Comparison of ENCODE assay signal across 17 cellular contexts in the genomic region with DNA sequence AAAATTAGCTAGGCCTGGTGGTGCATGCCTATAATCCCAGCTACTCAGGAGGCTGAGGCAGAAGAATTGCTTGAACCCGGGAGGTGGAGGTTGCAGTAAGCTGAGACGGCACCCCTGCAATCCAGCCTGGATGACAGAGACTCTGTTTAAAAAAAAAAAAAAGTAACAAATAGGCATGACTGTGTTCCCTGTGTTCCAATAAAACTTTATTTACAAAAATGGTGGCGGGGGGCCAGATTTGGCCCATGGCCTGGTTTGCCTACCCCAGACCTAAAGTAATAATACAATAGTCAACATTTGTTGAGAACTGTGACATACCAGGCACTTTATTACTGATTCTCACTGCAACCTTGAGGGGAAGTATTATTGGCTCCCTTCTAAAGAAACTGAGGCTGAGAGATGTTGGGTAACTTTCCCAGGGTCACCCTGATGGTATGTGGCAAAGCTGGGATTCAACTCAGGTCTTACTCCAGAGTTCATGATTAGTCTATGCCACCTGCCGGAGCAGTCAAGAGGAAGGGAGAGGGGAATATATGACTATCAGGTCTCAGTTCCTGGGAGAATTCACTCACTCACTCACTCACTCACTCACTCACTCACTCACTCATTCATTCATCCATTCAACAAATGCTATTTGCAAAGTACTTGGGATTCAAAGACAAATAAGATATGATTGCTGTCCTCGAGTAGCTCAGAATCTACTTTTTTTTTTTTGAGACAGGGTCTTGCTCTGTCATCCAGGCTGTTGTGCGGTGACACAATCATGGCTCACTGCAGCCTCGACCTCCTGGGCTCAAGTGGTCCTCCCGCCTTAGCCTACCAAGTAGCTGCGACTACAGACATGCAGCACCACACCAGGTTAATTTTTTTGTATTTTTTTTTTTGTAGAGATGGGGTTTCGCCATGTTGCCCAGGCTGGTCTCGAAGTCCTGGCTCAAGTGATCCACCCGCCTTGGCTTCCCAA. TPM values are rescaled to one million over a fixed set of nuclear protein-coding genes. Genes with fewer than 3 reads are reported as not detected.
DNase-seq lines count a peak whose midpoint lies in the region; ATAC-seq and TF ChIP-seq lines count a peak whose summit lies in the region.
"Had no signal": no experiment of that assay in that cellular context is flagged by ENCODE, and none has a peak within 500 bp of the region (broad histone marks: within the 10 kb centered on the region; RNA-seq: fewer than 3 reads in every experiment).

No MANE protein-coding gene starts in this region.

- no peak overlapping the region for H3K4me3 Mint-ChIP-seq in activated CD8-positive, alpha-beta memory T cell treated with anti-CD3 and anti-CD28 coated beads, Interleukin-2, amount 10 ng/mL, durations not matched to agents 7 days and 5 days
- H3K4me3 Mint-ChIP-seq in chondrocyte (ENCODE audit: unreplicated experiment) = no peak overlapping the region
- H3K4me3 Mint-ChIP-seq: T-cell had no signal

- no peak overlapping the region for H2BK120ac ChIP-seq in neuronal stem cell (ENCODE audit: low read depth, low read length)

- H3K4me1 Mint-ChIP-seq in activated CD8-positive, alpha-beta memory T cell treated with anti-CD3 and anti-CD28 coated beads, Interleukin-2, amount 10 ng/mL, durations not matched to agents 7 days and 5 days = no peaks in the 10 kb centered on the region
- H3K4me1 Mint-ChIP-seq in chondrocyte (ENCODE audit: low read depth) = peaks cover 39% of the 10 kb centered on the region

- in situ Hi-C loops in KBM-7 (cut with MboI; ENCODE audit: low pct_unique_long_range_greater_than_20kb, low sequenced_read_pairs) = no loop called here

- H3K4me2 ChIP-seq in KMS-11 = peak overlapping the region; percentile 83; the same call in 1 of the 2 replicates
- no peak overlapping the region for H3K4me2 ChIP-seq in neuronal stem cell (ENCODE audit: insufficient read depth, low read length, poor library complexity, severe bottlenecking)

- no peak overlapping the region for H4K8ac ChIP-seq in neuronal stem cell (ENCODE audit: low read depth, low read length)

- H3K4me3 ChIP-seq in KMS-11 (IDR thresholded peaks at IDR 0.05; ENCODE audit: insufficient read depth, low read depth, low read length) (no peak overlapping the region), neuronal stem cell (ENCODE audit: low read length in 2 of 2) (no peak overlapping the region)
- H3K4me3 ChIP-seq: gastroesophageal sphincter, HAP-1 had no signal

- no peak for ATAC-seq in activated CD8-positive, alpha-beta memory T cell treated with anti-CD3 and anti-CD28 coated beads, Interleukin-2, amount 10 ng/mL, durations not matched to agents 7 days and 5 days
- ATAC-seq: gastroesophageal sphincter, T-cell had no signal

- H3K79me2 ChIP-seq in KMS-11 (ENCODE audit: insufficient read depth, low read depth) = no peaks in the 10 kb centered on the region

- peak overlapping the region; percentile 44 for H3K27ac Mint-ChIP-seq in activated CD8-positive, alpha-beta memory T cell treated with anti-CD3 and anti-CD28 coated beads, Interleukin-2, amount 10 ng/mL, durations not matched to agents 7 days and 5 days
- peak overlapping the region; percentile 54 for H3K27ac Mint-ChIP-seq in chondrocyte (ENCODE audit: unreplicated experiment)
- H3K27ac Mint-ChIP-seq: IgD-negative memory B cell had no signal

- H2AFZ ChIP-seq in KMS-11 (ENCODE audit: low read depth) = no peak overlapping the region
- H2AFZ ChIP-seq in neuronal stem cell (ENCODE audit: low read length) = no peak overlapping the region

- no peak overlapping the region for H3K18ac ChIP-seq in neuronal stem cell (ENCODE audit: low read length)

- peaks cover 65% of the 10 kb centered on the region for H3K4me1 ChIP-seq in KMS-11 (ENCODE audit: low read depth, poor library complexity, severe bottlenecking)
- H3K4me1 ChIP-seq in neuronal stem cell (ENCODE audit: control insufficient read depth in 2 of 2, insufficient read depth in 1 of 2, low read depth in 1 of 2, low read length in 2 of 2) = peaks cover 8 to 26% of the 10 kb centered on the region in 2 donors

- no peaks in the 10 kb centered on the region for H3K36me3 ChIP-seq in KMS-11 (ENCODE audit: insufficient read depth)
- peaks cover 2 to 3% of the 10 kb centered on the region in 2 donors for H3K36me3 ChIP-seq in neuronal stem cell (replicated peaks in 1 of 2; ENCODE audit: control insufficient read depth in 2 of 2, insufficient read depth in 2 of 2, low read length in 2 of 2)
- H3K36me3 ChIP-seq: gastroesophageal sphincter had no signal

- H2BK5ac ChIP-seq in neuronal stem cell (ENCODE audit: low read length) = peak overlapping the region; percentile 56

- H4K91ac ChIP-seq in neuronal stem cell (ENCODE audit: low read depth, low read length, poor library complexity) = no peak overlapping the region

- TF ChIP-seq CTCF in KMS-11 (conservative IDR thresholded peaks at IDR 0.05; ENCODE audit: low read depth, low read length) (no peak), chondrocyte (IDR thresholded peaks at IDR 0.05) (no peak)

- no peak overlapping the region for H2BK12ac ChIP-seq in neuronal stem cell (ENCODE audit: low read length)

- H3K9me3 ChIP-seq in neuronal stem cell (replicated peaks in 1 of 2; ENCODE audit: control insufficient read depth in 2 of 2, insufficient read depth in 1 of 2, low read depth in 1 of 2, low read length in 2 of 2) = no peaks in the 10 kb centered on the region
- H3K9me3 ChIP-seq: gastroesophageal sphincter, HAP-1 had no signal

- CTCF ChIA-PET in activated CD8-positive, alpha-beta memory T cell treated with anti-CD3 and anti-CD28 coated beads, Interleukin-2, amount 10 ng/mL, durations not matched to agents 7 days and 5 days (lab: Charles Lee) = no interaction called here

- no peak overlapping the region for H2BK15ac ChIP-seq in neuronal stem cell (ENCODE audit: low read length)

- peak overlapping the region; percentile 97; the same call in 1 of the 2 replicates for H3K27ac ChIP-seq in KMS-11
- H3K27ac ChIP-seq in neuronal stem cell (replicated peaks; ENCODE audit: low read length) = peak overlapping the region; percentile 92

- H3K4ac ChIP-seq in neuronal stem cell (ENCODE audit: low read length) = no peak overlapping the region

- no peaks in the 10 kb centered on the region for H3K79me1 ChIP-seq in neuronal stem cell (ENCODE audit: low read depth, low read length)

- H3K23ac ChIP-seq in neuronal stem cell (ENCODE audit: low read depth, low read length, poor library complexity) = no peak overlapping the region

- DNase-seq in activated CD8-positive, alpha-beta memory T cell treated with anti-CD3 and anti-CD28 coated beads, Interleukin-2, amount 10 ng/mL, durations not matched to agents 7 days and 5 days = no peak
- DNase-seq in activated CD8-positive, alpha-beta memory T cell treated with anti-CD3 and anti-CD28 coated beads for 24 hours = no peak
- DNase-seq in chondrocyte (ENCODE audit: low spot score) (no peak), neuronal stem cell (ENCODE audit: low spot score) (no peak), NCI-H1436 treated with DMSO at 0.1 percent for 48 hours (lab: John Stamatoyannopoulos, UW) (no peak), KBM-7 (no peak)
- no peak for DNase-seq in stimulated activated CD4-positive, alpha-beta T cell treated with anti-CD3 and anti-CD28 coated beads, Interleukin-2, amount 100 ng/mL, for 48 hours
- DNase-seq: activated CD4-positive, CD25-positive, alpha-beta regulatory T cell treated with anti-CD3 and anti-CD28 coated beads, Interleukin-2, amount 50 U/mL, for 72 hours; activated T-cell treated with anti-CD3 and anti-CD28 coated beads for 4 hours; cerebellar nuclear complex; NCI-H1092; NCI-H774; T-cell had no signal

- no peaks in the 10 kb centered on the region for H3K9me3 Mint-ChIP-seq in activated CD8-positive, alpha-beta memory T cell treated with anti-CD3 and anti-CD28 coated beads, Interleukin-2, amount 10 ng/mL, durations not matched to agents 7 days and 5 days (ENCODE audit: low read depth)
- no peaks in the 10 kb centered on the region for H3K9me3 Mint-ChIP-seq in chondrocyte (ENCODE audit: low read depth)
- H3K9me3 Mint-ChIP-seq: IgD-negative memory B cell, T-cell had no signal

- WGBS in neuronal stem cell (ENCODE audit: extremely low coverage in 2 of 2, insufficient read length in 2 of 2, insufficient replicate concordance in 1 of 2), 2 donors = no CpG with 5 or more reads among the region's 12 CpGs

- H4K20me1 ChIP-seq in KMS-11 (ENCODE audit: insufficient read depth) = no peaks in the 10 kb centered on the region

- H2AK5ac ChIP-seq in neuronal stem cell (ENCODE audit: low read depth, low read length) = no peak overlapping the region

- H3K9ac ChIP-seq in KMS-11 = no peak overlapping the region; the same call in 1 of the 2 replicates
- no peak overlapping the region for H3K9ac ChIP-seq in neuronal stem cell (ENCODE audit: low read depth, low read length, poor library complexity)

- no peak overlapping the region for H3K14ac ChIP-seq in neuronal stem cell (ENCODE audit: low read length)

- H3K36me3 Mint-ChIP-seq in activated CD8-positive, alpha-beta memory T cell treated with anti-CD3 and anti-CD28 coated beads, Interleukin-2, amount 10 ng/mL, durations not matched to agents 7 days and 5 days = peaks cover 8% of the 10 kb centered on the region
- no peaks in the 10 kb centered on the region for H3K36me3 Mint-ChIP-seq in chondrocyte (ENCODE audit: low read depth)
- H3K36me3 Mint-ChIP-seq: IgD-negative memory B cell, T-cell had no signal

- H3K27me3 Mint-ChIP-seq in activated CD8-positive, alpha-beta memory T cell treated with anti-CD3 and anti-CD28 coated beads, Interleukin-2, amount 10 ng/mL, durations not matched to agents 7 days and 5 days = no peaks in the 10 kb centered on the region
- H3K27me3 Mint-ChIP-seq in chondrocyte (ENCODE audit: low read depth) = no peaks in the 10 kb centered on the region
- H3K27me3 Mint-ChIP-seq: IgD-negative memory B cell, T-cell had no signal

- H3K27me3 ChIP-seq in KMS-11 (ENCODE audit: insufficient read depth, low read depth) (no peaks in the 10 kb centered on the region), neuronal stem cell (ENCODE audit: control insufficient read depth in 3 of 3, insufficient read depth in 3 of 3, low read depth in 1 of 3, low read length in 3 of 3) (no peaks in the 10 kb centered on the region)
- H3K27me3 ChIP-seq: gastroesophageal sphincter had no signal

RNA-seq across cellular contexts. Expression of a gene that starts 14.3 kb away (rescaled TPM):
- total RNA-seq in activated CD8-positive, alpha-beta memory T cell treated with anti-CD3 and anti-CD28 coated beads, Interleukin-2, amount 10 ng/mL, durations not matched to agents 7 days and 5 days = 10 to 100 TPM; 78.2 to 89.0 TPM
- 76.0 to 101 TPM (median 95.8 TPM) in 3 replicates for total RNA-seq in chondrocyte
- polyA plus RNA-seq in neuronal stem cell (2013, experiment 1 of 2) = 41.2 TPM
- polyA plus RNA-seq in neuronal stem cell (2013, experiment 2 of 2) = 37.1 TPM

RNA-seq across cellular contexts. Expression of a gene that starts 51.2 kb away (rescaled TPM):
- total RNA-seq in activated CD8-positive, alpha-beta memory T cell treated with anti-CD3 and anti-CD28 coated beads, Interleukin-2, amount 10 ng/mL, durations not matched to agents 7 days and 5 days = 1,000 to 10,000 TPM; 3,578 to 3,807 TPM
- 1,771 to 2,562 TPM (median 2,521 TPM) in 3 replicates for total RNA-seq in chondrocyte
- polyA plus RNA-seq in neuronal stem cell (2013, experiment 1 of 2) = 1,798 TPM
- 1,767 TPM for polyA plus RNA-seq in neuronal stem cell (2013, experiment 2 of 2)
